In genomic region chrX:47221756-47222155, GRCh38 we compare ENCODE assay signal across 21 cellular contexts. TPM values are rescaled to one million over a fixed set of nuclear protein-coding genes. Genes with fewer than 3 reads are reported as not detected.
DNase-seq lines count a peak whose midpoint lies in the region; ATAC-seq, FAIRE-seq and TF ChIP-seq lines count a peak whose summit lies in the region.
"Had no signal": no experiment of that assay in that cellular context is flagged by ENCODE, and none has a peak within 500 bp of the region (broad histone marks: within the 10 kb centered on the region; RNA-seq: fewer than 3 reads in every experiment).

No MANE protein-coding gene starts in this region.

- CTCF ChIA-PET in CD4-positive, alpha-beta T cell (lab: Charles Lee) = no interaction called here

- no peaks in the 10 kb centered on the region for H3K27me3 ChIP-seq in CD4-positive, alpha-beta T cell (ENCODE audit: control insufficient read depth, insufficient read depth, low read length)

- no peak overlapping the region for H3K27ac ChIP-seq in CD4-positive, alpha-beta T cell (ENCODE audit: low read depth, low read length)
- H3K27ac ChIP-seq: skin epidermis had no signal

- peaks cover 30% of the 10 kb centered on the region for H3K4me1 Mint-ChIP-seq in activated CD4-positive, alpha-beta T cell treated with anti-CD3 and anti-CD28 coated beads, Interleukin-2, amount 10 ng/mL, durations not matched to agents 24 days and 14 days
- H3K4me1 Mint-ChIP-seq in CD4-positive, alpha-beta T cell (ENCODE audit: low read depth) = peaks cover 31% of the 10 kb centered on the region
- H3K4me1 Mint-ChIP-seq in neural crest cell = peaks cover 46% of the 10 kb centered on the region

- no peak for ATAC-seq in CD4-positive, alpha-beta T cell (ENCODE audit: poor library complexity)
- ATAC-seq in HG02852 (IDR thresholded peaks at IDR 0.05; ENCODE audit: unreplicated experiment) = no peak

- H3K9me3 ChIP-seq in CD4-positive, alpha-beta T cell (ENCODE audit: control insufficient read depth, low read length) = no peaks in the 10 kb centered on the region

- peak overlapping the region; percentile 62 for H3K27ac Mint-ChIP-seq in activated CD4-positive, alpha-beta T cell treated with anti-CD3 and anti-CD28 coated beads, Interleukin-2, amount 10 ng/mL, durations not matched to agents 24 days and 14 days
- H3K27ac Mint-ChIP-seq in CD4-positive, alpha-beta T cell = peak overlapping the region; percentile 39
- H3K27ac Mint-ChIP-seq in neural crest cell (ENCODE audit: unreplicated experiment) = no peak overlapping the region
- H3K27ac Mint-ChIP-seq: activated naive CD8-positive, alpha-beta T cell had no signal

- H3K36me3 Mint-ChIP-seq in activated CD4-positive, alpha-beta T cell treated with anti-CD3 and anti-CD28 coated beads, Interleukin-2, amount 10 ng/mL, durations not matched to agents 24 days and 14 days (ENCODE audit: low read depth) = peaks cover 42% of the 10 kb centered on the region
- peaks cover 61% of the 10 kb centered on the region for H3K36me3 Mint-ChIP-seq in CD4-positive, alpha-beta T cell (ENCODE audit: low read depth)
- H3K36me3 Mint-ChIP-seq in neural crest cell (ENCODE audit: low read depth) = peaks cover 20% of the 10 kb centered on the region
- H3K36me3 Mint-ChIP-seq: activated naive CD8-positive, alpha-beta T cell had no signal

- no peaks in the 10 kb centered on the region for H3K9me3 Mint-ChIP-seq in activated CD4-positive, alpha-beta T cell treated with anti-CD3 and anti-CD28 coated beads, Interleukin-2, amount 10 ng/mL, durations not matched to agents 24 days and 14 days
- no peaks in the 10 kb centered on the region for H3K9me3 Mint-ChIP-seq in CD4-positive, alpha-beta T cell
- H3K9me3 Mint-ChIP-seq in neural crest cell = no peaks in the 10 kb centered on the region

- POLR2A ChIA-PET in CD4-positive, alpha-beta T cell (lab: Charles Lee) = interaction anchor here (7.3 kb wide), 1 partner anchor 11 kb away, joined by 137 read pairs; the partner anchor contains the start of gene USP11

- no peak for FAIRE-seq in D721Med (lab: Jason Lieb, UNC)
- FAIRE-seq: endothelial cell of umbilical vein, GM12892, H54 had no signal

- H3K4me3 Mint-ChIP-seq in activated CD4-positive, alpha-beta T cell treated with anti-CD3 and anti-CD28 coated beads, Interleukin-2, amount 10 ng/mL, durations not matched to agents 24 days and 14 days = no peak overlapping the region
- peak overlapping the region; percentile 34 for H3K4me3 Mint-ChIP-seq in CD4-positive, alpha-beta T cell
- peak overlapping the region; percentile 72 for H3K4me3 Mint-ChIP-seq in neural crest cell
- H3K4me3 Mint-ChIP-seq: activated naive CD8-positive, alpha-beta T cell had no signal

- intact Hi-C loops in activated CD4-positive, alpha-beta T cell treated with anti-CD3 and anti-CD28 coated beads, Interleukin-2, amount 10 ng/mL, durations not matched to agents 24 days and 14 days (cut with micrococcal nuclease) = no loop called here
- intact Hi-C loops in CD4-positive, alpha-beta T cell (cut with DNase I, micrococcal nuclease) = no loop called here

- no peak for DNase-seq in activated CD4-positive, alpha-beta T cell treated with anti-CD3 and anti-CD28 coated beads, Interleukin-2, amount 10 ng/mL, durations not matched to agents 24 days and 14 days
- no peak for DNase-seq in activated CD4-positive, alpha-beta T cell treated with anti-CD3 and anti-CD28 coated beads, Interleukin-2, amount 50 U/mL, for 1 hour
- no peak for DNase-seq in CD4-positive, alpha-beta T cell
- DNase-seq in cerebellar cortex (ENCODE audit: low spot score) (peak; percentile 47), neural crest cell (ENCODE audit: low read depth, low spot score) (no peak), DMS79 (lab: John Stamatoyannopoulos, UW) (no peak), D721Med (ENCODE audit: insufficient read length, low spot score) (no peak)
- DNase-seq: activated CD4-positive, alpha-beta T cell treated with anti-CD3 and anti-CD28 coated beads, Interleukin-2, amount 50 U/mL, for 48 hours; activated T-cell treated with anti-CD3 and anti-CD28 coated beads for 4 hours; islet precursor cell; Karpas-422; NCI-H187; RPMI8226; stimulated activated CD4-positive, alpha-beta T cell treated with anti-CD3 and anti-CD28 coated beads, Interleukin-1b, Interleukin-23, amount 100 ng/mL, for 48 hours; T-helper 9 cell had no signal

- TF ChIP-seq CTCF in CD4-positive, alpha-beta T cell (IDR thresholded peaks at IDR 0.05) = no peak
- TF ChIP-seq CTCF in neural crest cell (conservative IDR thresholded peaks at IDR 0.05) = no peak
- TF ChIP-seq CTCF in D721Med (IDR thresholded peaks at IDR 0.05; ENCODE audit: insufficient read depth, missing control alignments) = no peak

- no peaks in the 10 kb centered on the region for H3K27me3 Mint-ChIP-seq in activated CD4-positive, alpha-beta T cell treated with anti-CD3 and anti-CD28 coated beads, Interleukin-2, amount 10 ng/mL, durations not matched to agents 24 days and 14 days
- no peaks in the 10 kb centered on the region for H3K27me3 Mint-ChIP-seq in CD4-positive, alpha-beta T cell
- H3K27me3 Mint-ChIP-seq in neural crest cell (ENCODE audit: low read depth) = peaks cover 9% of the 10 kb centered on the region
- H3K27me3 Mint-ChIP-seq: activated naive CD8-positive, alpha-beta T cell had no signal

RNA-seq across cellular contexts. Expression of gene CDK16, which starts 3.3 kb away (rescaled TPM):
- total RNA-seq in activated CD4-positive, alpha-beta T cell treated with anti-CD3 and anti-CD28 coated beads, Interleukin-2, amount 10 ng/mL, durations not matched to agents 24 days and 14 days = 66.3 and 70.2 TPM in 2 replicates
- total RNA-seq in CD4-positive, alpha-beta T cell = 100 to 1,000 TPM; 182 to 190 TPM
- total RNA-seq in neural crest cell = 281 and 289 TPM in 2 replicates

RNA-seq across cellular contexts. Expression of gene USP11, which starts 11.1 kb away (rescaled TPM):
- 25.9 and 27.3 TPM in 2 replicates for total RNA-seq in activated CD4-positive, alpha-beta T cell treated with anti-CD3 and anti-CD28 coated beads, Interleukin-2, amount 10 ng/mL, durations not matched to agents 24 days and 14 days
- total RNA-seq in CD4-positive, alpha-beta T cell = 10 to 100 TPM; 62.6 to 66.2 TPM
- 232 and 245 TPM in 2 replicates for total RNA-seq in neural crest cell

RNA-seq across cellular contexts. Expression of gene UBA1, which starts 28.1 kb away (rescaled TPM):
- total RNA-seq in activated CD4-positive, alpha-beta T cell treated with anti-CD3 and anti-CD28 coated beads, Interleukin-2, amount 10 ng/mL, durations not matched to agents 24 days and 14 days = 233 and 246 TPM in 2 replicates
- total RNA-seq in CD4-positive, alpha-beta T cell = 10 to 100 TPM; 70.0 to 72.1 TPM
- total RNA-seq in neural crest cell = 484 and 498 TPM in 2 replicates
